In the genomic region with DNA sequence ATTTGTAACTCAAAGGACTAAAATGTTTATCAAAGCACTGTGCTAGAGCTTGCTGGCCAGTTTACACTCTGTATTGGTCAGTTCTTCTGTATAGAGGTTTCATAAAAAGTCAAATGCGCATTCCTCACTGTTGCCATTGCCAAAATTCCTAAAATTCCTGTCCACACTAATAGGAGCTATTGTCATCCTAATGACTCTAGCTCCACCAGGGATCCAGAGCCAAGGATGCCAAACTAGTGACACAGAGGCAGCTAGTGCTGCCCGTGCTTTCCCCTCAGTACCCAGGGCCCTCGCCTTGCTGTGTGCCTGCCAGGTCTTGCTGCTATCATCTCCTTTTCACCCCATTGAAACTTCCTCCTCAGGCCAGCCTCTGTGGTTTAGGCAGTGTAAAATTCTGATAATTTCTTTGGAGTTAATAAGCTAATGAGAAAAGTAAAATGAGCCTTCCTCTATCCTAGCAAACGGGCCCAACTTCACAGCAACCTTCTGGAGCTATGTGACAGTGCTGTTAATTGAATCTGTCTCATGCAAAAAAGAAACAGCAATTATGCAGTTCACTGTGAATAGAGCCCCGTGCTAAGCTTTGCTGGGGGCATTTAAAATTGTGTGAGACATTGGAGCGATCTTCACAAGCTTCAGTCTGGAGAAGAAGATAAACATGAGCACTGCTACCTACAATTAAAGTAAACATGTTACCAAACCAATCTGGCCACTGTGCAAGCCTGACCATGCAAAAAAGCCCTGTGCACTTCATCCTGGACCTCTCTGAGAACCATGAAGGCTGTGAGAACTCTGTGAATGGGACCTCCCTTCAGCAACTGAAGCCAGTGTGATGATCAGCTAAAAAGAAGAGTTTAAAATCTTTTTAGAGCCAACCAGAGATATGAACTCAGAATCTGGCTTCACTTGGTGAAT, we compare ENCODE assay signal across 1 cellular context.
TF ChIP-seq lines count a peak whose summit lies in the region.

No MANE protein-coding gene starts in this region.

TF ChIP-seq in A549, 52 proteins besides CTCF, POLR2A, EP300 and RAD21 (continued from another document):
- TF ChIP-seq FOSL2 (IDR thresholded peaks at IDR 0.05), result peak; percentile 34; the same call in 1 of the 2 replicates
- TF ChIP-seq FOSL2 (CRISPR knock-in tag; IDR thresholded peaks at IDR 0.05), result peak; percentile 65
- TF ChIP-seq CEBPB (IDR thresholded peaks at IDR 0.05), result peak in 1 of 2 experiments; percentile 65; a peak in 1 of 4 replicates
